ENCODE assay signal across 22 cellular contexts in the genomic region with DNA sequence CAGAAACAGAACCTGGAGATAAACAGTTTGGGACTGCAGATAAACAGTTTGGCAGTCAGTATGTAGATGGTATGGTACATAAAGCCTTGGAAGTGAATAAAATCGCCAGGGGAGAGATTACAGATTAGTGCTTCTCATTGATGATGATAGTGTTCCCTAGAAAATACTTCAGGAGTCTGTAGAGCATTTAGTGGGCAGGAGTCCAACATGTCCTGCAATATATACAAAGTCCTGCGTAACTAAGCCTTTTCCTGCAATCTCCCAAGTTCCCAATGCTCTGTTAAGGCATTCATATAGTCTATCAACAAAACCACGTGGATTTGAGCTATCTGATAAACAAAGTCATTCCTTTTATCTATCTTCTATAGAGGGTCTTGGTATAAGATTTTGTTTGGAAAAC.
"Had no signal": no experiment of that assay in that cellular context is flagged by ENCODE, and none has a peak within 500 bp of the region (broad histone marks: within the 10 kb centered on the region; RNA-seq: fewer than 3 reads in every experiment).

No MANE protein-coding gene starts in this region.

- H3K4me3 Mint-ChIP-seq: activated CD4-positive, alpha-beta T cell treated with anti-CD3 and anti-CD28 coated beads, Interleukin-2, amount 10 ng/mL, durations not matched to agents 24 days and 14 days; activated CD8-positive, alpha-beta memory T cell treated with anti-CD3 and anti-CD28 coated beads, Interleukin-2, amount 10 ng/mL, durations not matched to agents 7 days and 5 days; activated CD8-positive, alpha-beta T cell treated with anti-CD3 and anti-CD28 coated beads for 36 hours; activated naive CD4-positive, alpha-beta T cell treated with anti-CD3 and anti-CD28 coated beads, Interleukin-2, amount 10 ng/mL, durations not matched to agents 7 days and 5 days; T-helper 2 cell treated with Interferon-gamma antibody and Interleukin-4, amounts not matched to agents 5 μg/mL and 100 μg/mL, for 36 hours had no signal

- H3K27me3 Mint-ChIP-seq: activated CD4-positive, alpha-beta T cell treated with anti-CD3 and anti-CD28 coated beads, Interleukin-2, amount 10 ng/mL, durations not matched to agents 24 days and 14 days; activated CD8-positive, alpha-beta memory T cell treated with anti-CD3 and anti-CD28 coated beads, Interleukin-2, amount 10 ng/mL, durations not matched to agents 7 days and 5 days; activated CD8-positive, alpha-beta T cell treated with anti-CD3 and anti-CD28 coated beads for 36 hours; activated naive CD4-positive, alpha-beta T cell treated with anti-CD3 and anti-CD28 coated beads, Interleukin-2, amount 10 ng/mL, durations not matched to agents 7 days and 5 days had no signal

- H3K4me3 ChIP-seq: body of pancreas, cardiac muscle cell, mucosa of descending colon, sigmoid colon, tibial artery had no signal

- H3K27me3 ChIP-seq: body of pancreas, cardiac muscle cell, sigmoid colon, tibial artery had no signal

- ATAC-seq: activated CD4-positive, CD25-positive, alpha-beta regulatory T cell treated with anti-CD3 and anti-CD28 coated beads, Interleukin-2, amount 50 U/mL, for 24 hours; activated CD8-positive, alpha-beta memory T cell treated with anti-CD3 and anti-CD28 coated beads, Interleukin-2, amount 10 ng/mL, durations not matched to agents 7 days and 5 days; activated CD8-positive, alpha-beta T cell treated with anti-CD3 and anti-CD28 coated beads for 36 hours; body of pancreas; mucosa of descending colon; stimulated activated naive CD8-positive, alpha-beta T cell treated with anti-CD3 and anti-CD28 coated beads, Interleukin-15, Interleukin-2, amounts not matched to agents 100 U/mL and 50 U/mL, for 24 hours had no signal

- H3K9me3 Mint-ChIP-seq: activated CD8-positive, alpha-beta T cell treated with anti-CD3 and anti-CD28 coated beads for 36 hours had no signal

- H3K9me3 ChIP-seq: body of pancreas, mucosa of descending colon, sigmoid colon, tibial artery had no signal

- H3K27ac ChIP-seq: body of pancreas, sigmoid colon, tibial artery, VCaP had no signal

- H3K36me3 ChIP-seq: cardiac muscle cell, sigmoid colon had no signal

- H3K27ac Mint-ChIP-seq: activated CD4-positive, alpha-beta T cell treated with anti-CD3 and anti-CD28 coated beads, Interleukin-2, amount 10 ng/mL, durations not matched to agents 24 days and 14 days; activated CD8-positive, alpha-beta memory T cell treated with anti-CD3 and anti-CD28 coated beads, Interleukin-2, amount 10 ng/mL, durations not matched to agents 7 days and 5 days; activated CD8-positive, alpha-beta T cell treated with anti-CD3 and anti-CD28 coated beads for 36 hours; activated naive CD4-positive, alpha-beta T cell treated with anti-CD3 and anti-CD28 coated beads, Interleukin-2, amount 10 ng/mL, durations not matched to agents 7 days and 5 days; T-helper 2 cell treated with Interferon-gamma antibody and Interleukin-4, amounts not matched to agents 5 μg/mL and 100 μg/mL, for 36 hours had no signal

- DNase-seq: activated CD4-positive, alpha-beta T cell treated with anti-CD3 and anti-CD28 coated beads, Interleukin-2, amount 10 ng/mL, durations not matched to agents 24 days and 14 days; activated CD8-positive, alpha-beta memory T cell treated with anti-CD3 and anti-CD28 coated beads, Interleukin-2, amount 10 ng/mL, durations not matched to agents 7 days and 5 days; activated CD8-positive, alpha-beta T cell treated with anti-CD3 and anti-CD28 coated beads for 36 hours; activated effector memory CD4-positive, alpha-beta T cell treated with anti-CD3 and anti-CD28 coated beads, Interleukin-2, amount 50 U/mL, for 16 hours; activated naive CD4-positive, alpha-beta T cell treated with anti-CD3 and anti-CD28 coated beads, Interleukin-2, amount 10 ng/mL, durations not matched to agents 7 days and 5 days; activated T-cell treated with anti-CD3 and anti-CD28 coated beads for 4 hours; anterior cingulate cortex; body of pancreas; glutamatergic neuron; hypothalamus; mesendoderm; mucosa of descending colon; posterior cingulate gyrus; sigmoid colon; stimulated activated CD4-positive, alpha-beta T cell treated with anti-CD3 and anti-CD28 coated beads, Interleukin-4, amount 100 ng/mL, for 24 hours; stimulated activated naive CD8-positive, alpha-beta T cell treated with anti-CD3 and anti-CD28 coated beads, Interleukin-15, Interleukin-2, amounts not matched to agents 100 U/mL and 50 U/mL, for 24 hours; substantia nigra; tibial artery had no signal
